In the genomic region with DNA sequence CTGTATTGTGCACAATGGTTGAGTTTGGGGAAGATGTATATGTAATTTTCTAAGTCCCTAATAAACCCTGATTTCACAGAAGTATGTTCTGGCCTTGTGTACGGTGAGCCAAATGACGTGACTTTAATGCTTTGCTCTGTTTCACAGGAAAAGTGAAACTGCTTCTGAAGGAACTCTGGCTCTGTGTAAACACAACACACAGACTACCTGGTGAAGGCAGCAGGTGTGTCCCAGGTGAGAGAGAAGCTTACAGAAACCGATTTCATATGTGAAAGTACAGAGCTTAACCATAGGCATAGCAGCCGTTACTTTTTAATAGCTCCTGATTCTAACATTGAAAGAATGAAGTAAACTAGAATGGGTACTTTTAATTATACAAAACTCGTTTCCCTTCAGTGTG, we compare ENCODE assay signal across 24 cellular contexts. TPM values are rescaled to one million over a fixed set of nuclear protein-coding genes. Genes with fewer than 3 reads are reported as not detected.
DNase-seq lines count a peak whose midpoint lies in the region; ATAC-seq and TF ChIP-seq lines count a peak whose summit lies in the region.
"Had no signal": no experiment of that assay in that cellular context is flagged by ENCODE, and none has a peak within 500 bp of the region (broad histone marks: within the 10 kb centered on the region; RNA-seq: fewer than 3 reads in every experiment).

No MANE protein-coding gene starts in this region.

- H3K4me3 Mint-ChIP-seq in activated T-cell treated with anti-CD3 and anti-CD28 coated beads, Interleukin-2, amount 50 U/mL, for 72 hours = no peak overlapping the region
- H3K4me3 Mint-ChIP-seq: B cell, CD14-positive monocyte had no signal

- no peaks in the 10 kb centered on the region for H3K4me1 Mint-ChIP-seq in activated T-cell treated with anti-CD3 and anti-CD28 coated beads, Interleukin-2, amount 50 U/mL, for 72 hours (ENCODE audit: low read depth)
- H3K4me1 Mint-ChIP-seq: B cell, CD14-positive monocyte had no signal

- no peaks in the 10 kb centered on the region for H3K27me3 Mint-ChIP-seq in activated T-cell treated with anti-CD3 and anti-CD28 coated beads, Interleukin-2, amount 50 U/mL, for 72 hours (ENCODE audit: low read depth)
- H3K27me3 Mint-ChIP-seq: B cell had no signal

- H2AFZ ChIP-seq in hepatocyte = no peak overlapping the region
- H2AFZ ChIP-seq in trophoblast cell (ENCODE audit: insufficient read depth, low read length, poor library complexity) = no peak overlapping the region

- no peaks in the 10 kb centered on the region for H4K20me1 ChIP-seq in hepatocyte (ENCODE audit: insufficient read depth, poor library complexity, severe bottlenecking)

- WGBS in hepatocyte (ENCODE audit: low lambda C conversion rate, missing lambda C conversion rate) = 61% methylated on average over 5 of the region's 5 CpGs
- no CpG with 5 or more reads among the region's 5 CpGs for WGBS in trophoblast cell (ENCODE audit: extremely low coverage, insufficient coverage, insufficient read length)

- no peak overlapping the region for H2BK12ac ChIP-seq in trophoblast cell (ENCODE audit: low read length)

- no peaks in the 10 kb centered on the region for H3K4me1 ChIP-seq in hepatocyte (ENCODE audit: insufficient read depth)
- H3K4me1 ChIP-seq in trophoblast cell (ENCODE audit: control insufficient read depth in 1 of 2, insufficient read depth in 2 of 2, low read length in 2 of 2) = no peaks in the 10 kb centered on the region
- H3K4me1 ChIP-seq: A549 had no signal

- no peak overlapping the region for H2BK120ac ChIP-seq in trophoblast cell (ENCODE audit: insufficient read depth, low read length, poor library complexity)

- no peak for DNase-seq in activated T-cell treated with anti-CD3 and anti-CD28 coated beads, Interleukin-2, amount 50 U/mL, for 72 hours
- DNase-seq in activated T-cell treated with anti-CD3 and anti-CD28 coated beads for 4 hours = no peak
- peak; percentile 38 for DNase-seq in hepatocyte (ENCODE audit: low spot score)
- DNase-seq in trophoblast cell = no peak
- no peak for DNase-seq in NCI-H2107 treated with DMSO at 0.1 percent for 48 hours (lab: John Stamatoyannopoulos, UW; ENCODE audit: unreplicated experiment)
- DNase-seq: DMS79 treated with DMSO at 0.1 percent for 48 hours; GOT3; HCEC 1CT; KBM-7; NCI-H1092 treated with DMSO at 0.1 percent for 48 hours; NCI-H1694; NCI-H2107; NCI-H748 treated with DMSO at 0.1 percent for 48 hours; NK-92 treated with Interleukin-12 subunit alpha and Interleukin-12 subunit beta, amount 100 ng/mL, for 24 hours; SHP77 treated with DMSO at 0.1 percent for 48 hours; SW 1271 had no signal

- H3K23ac ChIP-seq in trophoblast cell (ENCODE audit: low read length) = no peak overlapping the region

- H3K27me3 ChIP-seq in hepatocyte = no peaks in the 10 kb centered on the region
- no peaks in the 10 kb centered on the region for H3K27me3 ChIP-seq in trophoblast cell (ENCODE audit: insufficient read depth, low read length)

- peak overlapping the region; percentile 32 for H3K27ac ChIP-seq in hepatocyte
- no peak overlapping the region for H3K27ac ChIP-seq in trophoblast cell (ENCODE audit: low read depth, low read length)
- H3K27ac ChIP-seq: A549, RWPE1, SK-N-MC had no signal

- peaks cover 12 to 33% of the 10 kb centered on the region in 2 donors for H3K36me3 Mint-ChIP-seq in activated T-cell treated with anti-CD3 and anti-CD28 coated beads, Interleukin-2, amount 50 U/mL, for 72 hours (ENCODE audit: insufficient read depth in 2 of 2)

- no peak overlapping the region for H4K8ac ChIP-seq in trophoblast cell (ENCODE audit: low read depth, low read length)

- no peak overlapping the region for H3K4ac ChIP-seq in trophoblast cell (ENCODE audit: low read depth, low read length)

- H3K14ac ChIP-seq in trophoblast cell (ENCODE audit: low read length) = no peak overlapping the region

- peak overlapping the region; percentile 18 for H3K9ac ChIP-seq in trophoblast cell (ENCODE audit: low read length)

- H3K9me3 ChIP-seq in hepatocyte (ENCODE audit: low read depth) (no peaks in the 10 kb centered on the region), trophoblast cell (ENCODE audit: insufficient read depth, low read depth, low read length) (no peaks in the 10 kb centered on the region)
- H3K9me3 ChIP-seq: A549 had no signal

- no peaks in the 10 kb centered on the region for H3K79me1 ChIP-seq in trophoblast cell (ENCODE audit: low read length)

- H3K18ac ChIP-seq in trophoblast cell (ENCODE audit: low read length) = no peak overlapping the region

- H3K36me3 ChIP-seq in hepatocyte (replicated peaks; ENCODE audit: insufficient read depth, low read depth) (no peaks in the 10 kb centered on the region), trophoblast cell (ENCODE audit: control insufficient read depth in 1 of 2, insufficient read depth in 2 of 2, low read length in 2 of 2) (peaks cover 9 to 21% of the 10 kb centered on the region in 2 experiments)

- H4K91ac ChIP-seq in trophoblast cell (ENCODE audit: low read depth, low read length) = no peak overlapping the region

- no peak for ATAC-seq in activated T-cell treated with anti-CD3 and anti-CD28 coated beads, Interleukin-2, amount 50 U/mL, for 72 hours (replicated peaks in 1 of 2)
- ATAC-seq in GM21717 (IDR thresholded peaks at IDR 0.05; ENCODE audit: unreplicated experiment) (no peak), HG03135 (IDR thresholded peaks at IDR 0.05; ENCODE audit: unreplicated experiment) (no peak)
- ATAC-seq: A549, GM12878 had no signal

- H4K12ac ChIP-seq in trophoblast cell (ENCODE audit: low read depth, low read length) = no peak overlapping the region

- peak overlapping the region; percentile 58 for H3K27ac Mint-ChIP-seq in activated T-cell treated with anti-CD3 and anti-CD28 coated beads, Interleukin-2, amount 50 U/mL, for 72 hours
- H3K27ac Mint-ChIP-seq: B cell had no signal

- TF ChIP-seq CTCF in hepatocyte (IDR thresholded peaks at IDR 0.05; ENCODE audit: poor library complexity) = no peak

- peak overlapping the region; percentile 55 for H3K4me2 ChIP-seq in hepatocyte
- no peak overlapping the region for H3K4me2 ChIP-seq in trophoblast cell (ENCODE audit: low read length)
- H3K4me2 ChIP-seq: A549 had no signal

- H3K4me3 ChIP-seq in hepatocyte = no peak overlapping the region
- H3K4me3 ChIP-seq in trophoblast cell (ENCODE audit: low read depth, low read length) = no peak overlapping the region
- H3K4me3 ChIP-seq: A549, GM12878, SK-N-MC had no signal

- H3K79me2 ChIP-seq in hepatocyte (no peaks in the 10 kb centered on the region), trophoblast cell (ENCODE audit: control insufficient read depth, insufficient read depth, low read length, poor library complexity) (no peaks in the 10 kb centered on the region)

- H3K9me2 ChIP-seq in hepatocyte (replicated peaks; ENCODE audit: insufficient read depth) = no peaks in the 10 kb centered on the region

- H3K9me3 Mint-ChIP-seq in activated T-cell treated with anti-CD3 and anti-CD28 coated beads, Interleukin-2, amount 50 U/mL, for 72 hours = no peaks in the 10 kb centered on the region
- H3K9me3 Mint-ChIP-seq: CD14-positive monocyte had no signal

- H2BK5ac ChIP-seq in trophoblast cell (ENCODE audit: low read depth, low read length, poor library complexity) = no peak overlapping the region

- H2AK5ac ChIP-seq in trophoblast cell (ENCODE audit: low read length) = no peak overlapping the region

RNA-seq across cellular contexts. Expression of gene ICE1, which starts 31.9 kb away (rescaled TPM):
- total RNA-seq in activated T-cell treated with anti-CD3 and anti-CD28 coated beads, Interleukin-2, amount 50 U/mL, for 72 hours = 10 to 100 TPM; 23.3 to 25.5 TPM
- 26.5 and 27.7 TPM in 2 replicates for total RNA-seq in hepatocyte
- polyA plus RNA-seq in hepatocyte = 9.5 and 18.3 TPM in 2 replicates
- 15.4 and 15.9 TPM in 2 replicates for polyA plus RNA-seq in trophoblast cell (2013)
